ENCODE assay signal across 8 cellular contexts in the genomic region with DNA sequence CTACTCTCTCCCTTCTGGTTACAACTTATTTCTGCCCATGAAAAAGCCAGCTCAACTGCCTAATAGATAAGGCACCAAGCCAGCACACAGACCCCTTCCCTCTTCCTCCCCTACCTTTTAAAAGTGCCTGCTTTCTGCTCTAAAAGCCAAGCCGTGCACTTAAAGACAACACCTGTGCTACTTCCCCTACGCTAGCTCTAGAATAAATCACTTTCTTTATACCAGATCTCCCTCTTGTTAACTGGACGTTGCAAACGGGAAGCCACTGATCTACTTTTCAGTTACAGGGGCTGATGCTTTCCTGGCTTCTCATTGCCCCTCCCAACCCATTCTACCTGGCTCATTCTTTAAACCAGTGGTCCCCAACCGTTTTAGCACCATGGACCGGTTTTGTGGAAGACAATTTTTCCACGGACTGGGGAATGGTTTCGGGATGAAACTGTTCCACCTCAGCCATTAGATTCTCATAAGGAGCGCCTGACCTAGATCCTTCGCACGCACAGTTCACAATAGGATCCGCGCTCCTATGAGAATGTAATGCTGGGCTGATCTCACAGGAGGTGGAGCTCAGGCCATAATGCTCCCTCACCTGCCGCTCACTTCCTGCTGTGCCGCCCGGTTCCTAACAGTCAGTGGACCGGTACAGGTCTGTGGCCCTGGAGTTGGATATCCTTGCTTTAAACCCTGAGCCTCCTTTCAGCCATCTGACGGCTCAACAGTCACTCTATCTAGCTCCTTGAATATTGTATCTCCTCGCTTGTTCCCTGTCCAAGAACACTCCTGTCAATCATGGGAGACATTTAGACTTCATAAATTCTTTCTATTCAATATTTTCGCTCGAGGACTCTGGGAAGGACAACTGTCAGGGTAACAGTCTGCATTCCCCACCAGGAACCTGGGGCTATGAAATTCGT. TPM values are rescaled to one million over a fixed set of nuclear protein-coding genes. Genes with fewer than 3 reads are reported as not detected.
DNase-seq lines count a peak whose midpoint lies in the region; ATAC-seq and TF ChIP-seq lines count a peak whose summit lies in the region.

No MANE protein-coding gene starts in this region.

- H3K9ac ChIP-seq in liver (ENCODE audit: low read depth in 1 of 2, low read length in 2 of 2), result peak overlapping the region in 1 of 2 donors; percentile 56

- H3K36me3 ChIP-seq in BE2C (peaks cover 3% of the 10 kb centered on the region; the same call in 1 of the 2 replicates), liver (ENCODE audit: control insufficient read depth in 4 of 4, insufficient read depth in 3 of 4, low read depth in 1 of 4, low read length in 3 of 4) (peaks cover 0 to 13% (median 9%) of the 10 kb centered on the region in 4 donors)

- POLR2A ChIA-PET in RWPE1 (lab: Yijun Ruan, JAX; ENCODE audit: low non-redundant PET), result interaction anchor here (0.6 kb wide), 1 partner anchor 27 kb away, joined by 8 read pairs; no protein-coding TSS in a partner anchor

- DNase-seq in BE2C (no peak), RWPE1 (ENCODE audit: low spot score) (no peak), cerebellar cortex (ENCODE audit: low spot score) (peak; percentile 41), mesenteric fat pad (ENCODE audit: low spot score) (no peak), NCI-H128 (lab: John Stamatoyannopoulos, UW; ENCODE audit: unreplicated experiment) (no peak)
- DNase-seq in stimulated activated CD4-positive, alpha-beta T cell treated with anti-CD3 and anti-CD28 coated beads, Interleukin-4, amount 100 ng/mL, for 24 hours, result peak; percentile 13

- no peak for TF ChIP-seq RAD21 in liver (IDR thresholded peaks at IDR 0.05)

- no peak for TF ChIP-seq CTCF in BE2C (IDR thresholded peaks at IDR 0.05; ENCODE audit: low read depth, low read length)
- TF ChIP-seq CTCF in RWPE1 (conservative IDR thresholded peaks at IDR 0.05; ENCODE audit: low read depth), result no peak
- TF ChIP-seq CTCF in liver (IDR thresholded peaks at IDR 0.05; ENCODE audit: low read depth, low read length, missing input control), result no peak

- H3K4me3 ChIP-seq in BE2C (ENCODE audit: low read depth, low read length) (peak overlapping the region; percentile 82), liver (ENCODE audit: low read depth in 1 of 3, low read length in 3 of 3) (peak overlapping the region; percentile 78 to 99 (median 87))

- WGBS in liver, result 15% methylated on average over 22 of the region's 22 CpGs

- CTCF ChIA-PET in RWPE1 (lab: Yijun Ruan, JAX), result interaction anchor here (0.6 kb wide), 1 partner anchor 155 kb away, joined by 3 read pairs; no protein-coding TSS in a partner anchor

- H3K27ac ChIP-seq in RWPE1 (peak overlapping the region; percentile 69), liver (ENCODE audit: low read depth in 1 of 2, low read length in 2 of 2) (peak overlapping the region; percentile 21 to 60)

- no peaks in the 10 kb centered on the region for H3K4me1 ChIP-seq in BE2C
- peaks cover 0 to 18% (median 15%) of the 10 kb centered on the region in 4 donors for H3K4me1 ChIP-seq in liver (ENCODE audit: control insufficient read depth in 4 of 4, insufficient read depth in 4 of 4, low read length in 3 of 4)

- H3K9me3 ChIP-seq in BE2C, result no peaks in the 10 kb centered on the region
- H3K9me3 ChIP-seq in liver (ENCODE audit: control insufficient read depth in 4 of 4, low read length in 3 of 4), result peaks cover 3 to 36% (median 23%) of the 10 kb centered on the region in 4 donors

- peak; percentile 8 for ATAC-seq in HG02678 (IDR thresholded peaks at IDR 0.05; ENCODE audit: unreplicated experiment)

- H3K27me3 ChIP-seq in BE2C (peaks cover 6% of the 10 kb centered on the region), liver (ENCODE audit: control insufficient read depth in 4 of 4, insufficient read depth in 4 of 4, low read length in 3 of 4) (peaks cover 0 to 2% (median 1%) of the 10 kb centered on the region in 4 donors)

TF ChIP-seq in liver, 16 proteins besides CTCF, POLR2A, EP300 and RAD21:
- TF ChIP-seq TAF1 (conservative IDR thresholded peaks at IDR 0.05) (no peak), EGR1 (IDR thresholded peaks at IDR 0.05; ENCODE audit: low read depth in 2 of 2) (no peak), HNF4A (conservative IDR thresholded peaks at IDR 0.05) (no peak), NR2F2 (IDR thresholded peaks at IDR 0.05) (no peak), SP1 (IDR thresholded peaks at IDR 0.05) (no peak), YY1 (IDR thresholded peaks at IDR 0.05) (no peak)
- TF ChIP-seq, protein P1, sequence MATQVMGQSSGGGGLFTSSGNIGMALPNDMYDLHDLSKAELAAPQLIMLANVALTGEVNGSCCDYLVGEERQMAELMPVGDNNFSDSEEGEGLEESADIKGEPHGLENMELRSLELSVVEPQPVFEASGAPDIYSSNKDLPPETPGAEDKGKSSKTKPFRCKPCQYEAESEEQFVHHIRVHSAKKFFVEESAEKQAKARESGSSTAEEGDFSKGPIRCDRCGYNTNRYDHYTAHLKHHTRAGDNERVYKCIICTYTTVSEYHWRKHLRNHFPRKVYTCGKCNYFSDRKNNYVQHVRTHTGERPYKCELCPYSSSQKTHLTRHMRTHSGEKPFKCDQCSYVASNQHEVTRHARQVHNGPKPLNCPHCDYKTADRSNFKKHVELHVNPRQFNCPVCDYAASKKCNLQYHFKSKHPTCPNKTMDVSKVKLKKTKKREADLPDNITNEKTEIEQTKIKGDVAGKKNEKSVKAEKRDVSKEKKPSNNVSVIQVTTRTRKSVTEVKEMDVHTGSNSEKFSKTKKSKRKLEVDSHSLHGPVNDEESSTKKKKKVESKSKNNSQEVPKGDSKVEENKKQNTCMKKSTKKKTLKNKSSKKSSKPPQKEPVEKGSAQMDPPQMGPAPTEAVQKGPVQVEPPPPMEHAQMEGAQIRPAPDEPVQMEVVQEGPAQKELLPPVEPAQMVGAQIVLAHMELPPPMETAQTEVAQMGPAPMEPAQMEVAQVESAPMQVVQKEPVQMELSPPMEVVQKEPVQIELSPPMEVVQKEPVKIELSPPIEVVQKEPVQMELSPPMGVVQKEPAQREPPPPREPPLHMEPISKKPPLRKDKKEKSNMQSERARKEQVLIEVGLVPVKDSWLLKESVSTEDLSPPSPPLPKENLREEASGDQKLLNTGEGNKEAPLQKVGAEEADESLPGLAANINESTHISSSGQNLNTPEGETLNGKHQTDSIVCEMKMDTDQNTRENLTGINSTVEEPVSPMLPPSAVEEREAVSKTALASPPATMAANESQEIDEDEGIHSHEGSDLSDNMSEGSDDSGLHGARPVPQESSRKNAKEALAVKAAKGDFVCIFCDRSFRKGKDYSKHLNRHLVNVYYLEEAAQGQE (IDR thresholded peaks at IDR 0.05), result no peak
- TF ChIP-seq, protein P2, sequence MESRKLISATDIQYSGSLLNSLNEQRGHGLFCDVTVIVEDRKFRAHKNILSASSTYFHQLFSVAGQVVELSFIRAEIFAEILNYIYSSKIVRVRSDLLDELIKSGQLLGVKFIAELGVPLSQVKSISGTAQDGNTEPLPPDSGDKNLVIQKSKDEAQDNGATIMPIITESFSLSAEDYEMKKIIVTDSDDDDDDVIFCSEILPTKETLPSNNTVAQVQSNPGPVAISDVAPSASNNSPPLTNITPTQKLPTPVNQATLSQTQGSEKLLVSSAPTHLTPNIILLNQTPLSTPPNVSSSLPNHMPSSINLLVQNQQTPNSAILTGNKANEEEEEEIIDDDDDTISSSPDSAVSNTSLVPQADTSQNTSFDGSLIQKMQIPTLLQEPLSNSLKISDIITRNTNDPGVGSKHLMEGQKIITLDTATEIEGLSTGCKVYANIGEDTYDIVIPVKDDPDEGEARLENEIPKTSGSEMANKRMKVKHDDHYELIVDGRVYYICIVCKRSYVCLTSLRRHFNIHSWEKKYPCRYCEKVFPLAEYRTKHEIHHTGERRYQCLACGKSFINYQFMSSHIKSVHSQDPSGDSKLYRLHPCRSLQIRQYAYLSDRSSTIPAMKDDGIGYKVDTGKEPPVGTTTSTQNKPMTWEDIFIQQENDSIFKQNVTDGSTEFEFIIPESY (IDR thresholded peaks at IDR 0.05), result no peak
- TF ChIP-seq, protein P3, sequence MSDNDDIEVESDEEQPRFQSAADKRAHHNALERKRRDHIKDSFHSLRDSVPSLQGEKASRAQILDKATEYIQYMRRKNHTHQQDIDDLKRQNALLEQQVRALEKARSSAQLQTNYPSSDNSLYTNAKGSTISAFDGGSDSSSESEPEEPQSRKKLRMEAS (IDR thresholded peaks at IDR 0.05), result no peak

RNA-seq across cellular contexts. Expression of a gene that starts 0.8 kb away (rescaled TPM):
- polyA plus RNA-seq in BE2C (2012; ENCODE audit: insufficient read depth, insufficient read length, low read depth), result 2.7 TPM
- total RNA-seq in liver (1 to 10 TPM; 1.6 to 2.8 TPM), mesenteric fat pad (2.1 TPM)
- polyA plus RNA-seq in liver, result 1 to 10 TPM; 1.4 to 2.2 TPM

RNA-seq across cellular contexts. Expression of a gene that starts 21.0 kb away (rescaled TPM):
- 0.26 TPM for polyA plus RNA-seq in BE2C (2012; ENCODE audit: insufficient read depth, insufficient read length, low read depth)
- total RNA-seq in liver, result 1 to 10 TPM in 1 of 2 donors, under 1 TPM in 1; 0.67 to 1.0 TPM
- polyA plus RNA-seq in liver, result under 1 TPM; 0.32 to 0.56 TPM
- total RNA-seq in mesenteric fat pad, result 1.9 TPM

RNA-seq across cellular contexts. Expression of a gene that starts 25.8 kb away (rescaled TPM):
- 2.3 TPM for polyA plus RNA-seq in BE2C (2012; ENCODE audit: insufficient read depth, insufficient read length, low read depth)
- 1 to 10 TPM; 1.8 to 2.5 TPM for total RNA-seq in liver
- polyA plus RNA-seq in liver, result 1 to 10 TPM in 1 of 2 donors, under 1 TPM in 1; 0.79 to 1.2 TPM
- total RNA-seq in mesenteric fat pad, result 3.2 TPM

RNA-seq across cellular contexts. Expression of a gene that starts 43.2 kb away (rescaled TPM):
- 12.3 TPM for polyA plus RNA-seq in BE2C (2012; ENCODE audit: insufficient read depth, insufficient read length, low read depth)
- total RNA-seq in liver (10 to 100 TPM; 19.8 to 20.7 TPM), mesenteric fat pad (14.8 TPM)
- 1 to 10 TPM; 4.5 to 9.9 TPM for polyA plus RNA-seq in liver

RNA-seq across cellular contexts. Expression of a gene that starts 48.2 kb away (rescaled TPM):
- 1.2 TPM for polyA plus RNA-seq in BE2C (2012; ENCODE audit: insufficient read depth, insufficient read length, low read depth)
- total RNA-seq in liver, result 1 to 10 TPM; 2.1 to 4.3 TPM
- polyA plus RNA-seq in liver, result 1 to 10 TPM; 1.3 to 1.5 TPM
- total RNA-seq in mesenteric fat pad, result 2.4 TPM

Comparison
In these comparisons a context has a peak if more than half of its experiments do, and no peak if none do; other contexts are left out.
1. DNase-seq: peak in cerebellar cortex (single experiment) and stimulated activated CD4-positive, alpha-beta T cell treated with anti-CD3 and anti-CD28 coated beads, Interleukin-4, amount 100 ng/mL, for 24 hours (single experiment); none in BE2C (single experiment), RWPE1 (single experiment), mesenteric fat pad (single experiment) and NCI-H128 (single experiment).